Comparison of ENCODE assay signal across 21 cellular contexts in the genomic region with DNA sequence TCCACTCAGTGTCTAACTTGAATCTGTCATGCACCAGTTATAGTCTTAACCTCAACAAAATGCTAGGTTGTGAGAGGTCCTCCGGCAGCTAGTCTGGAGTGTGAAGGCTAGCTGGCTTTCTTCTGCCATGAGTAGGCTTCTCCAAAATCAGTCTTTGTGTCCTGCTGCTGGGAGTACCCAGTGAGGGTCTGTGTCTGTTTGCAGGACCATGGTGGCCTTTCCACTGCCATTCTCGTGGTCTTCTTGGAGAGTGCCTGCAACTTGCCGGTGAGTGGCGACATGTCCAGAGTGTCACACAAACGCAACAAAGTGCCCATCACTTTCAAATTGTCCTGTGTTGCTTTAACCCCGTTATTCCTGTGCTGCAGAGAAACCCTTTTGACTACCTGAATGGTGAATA. TPM values are rescaled to one million over a fixed set of nuclear protein-coding genes. Genes with fewer than 3 reads are reported as not detected.
A peak's percentile ranks its signal among the peaks of the same experiment; 100 is the strongest.
DNase-seq lines count a peak whose midpoint lies in the region; ATAC-seq and TF ChIP-seq lines count a peak whose summit lies in the region.
"Had no signal": no experiment of that assay in that cellular context is flagged by ENCODE, and none has a peak within 500 bp of the region (broad histone marks: within the 10 kb centered on the region; RNA-seq: fewer than 3 reads in every experiment).

No MANE protein-coding gene starts in this region.

- H3K27ac ChIP-seq in upper lobe of right lung: peak overlapping the region; percentile 72
- H3K27ac ChIP-seq: 22Rv1 had no signal

- H3K4me3 Mint-ChIP-seq in activated CD8-positive, alpha-beta memory T cell treated with anti-CD3 and anti-CD28 coated beads, Interleukin-2, amount 10 ng/mL, durations not matched to agents 7 days and 5 days: no peak overlapping the region
- H3K4me3 Mint-ChIP-seq: CD4-positive, CD25-positive, alpha-beta regulatory T cell had no signal

- peaks cover 8% of the 10 kb centered on the region for H3K27me3 Mint-ChIP-seq in activated CD8-positive, alpha-beta memory T cell treated with anti-CD3 and anti-CD28 coated beads, Interleukin-2, amount 10 ng/mL, durations not matched to agents 7 days and 5 days

- H3K36me3 ChIP-seq in skeletal muscle satellite cell (ENCODE audit: insufficient read depth, low read length): no peaks in the 10 kb centered on the region
- no peaks in the 10 kb centered on the region for H3K36me3 ChIP-seq in upper lobe of right lung

- peaks cover 12% of the 10 kb centered on the region for H3K4me1 ChIP-seq in skeletal muscle satellite cell (ENCODE audit: control insufficient read depth, insufficient read depth, low read length)
- peaks cover 14% of the 10 kb centered on the region for H3K4me1 ChIP-seq in upper lobe of right lung

- no peaks in the 10 kb centered on the region for H3K4me1 Mint-ChIP-seq in activated CD8-positive, alpha-beta memory T cell treated with anti-CD3 and anti-CD28 coated beads, Interleukin-2, amount 10 ng/mL, durations not matched to agents 7 days and 5 days
- H3K4me1 Mint-ChIP-seq: CD4-positive, CD25-positive, alpha-beta regulatory T cell had no signal

- peak overlapping the region; percentile 18 for H3K4me2 ChIP-seq in skeletal muscle satellite cell (ENCODE audit: low read length)

- no peaks in the 10 kb centered on the region for H3K36me3 Mint-ChIP-seq in activated CD8-positive, alpha-beta memory T cell treated with anti-CD3 and anti-CD28 coated beads, Interleukin-2, amount 10 ng/mL, durations not matched to agents 7 days and 5 days
- H3K36me3 Mint-ChIP-seq: CD4-positive, CD25-positive, alpha-beta regulatory T cell had no signal

- ATAC-seq in activated CD8-positive, alpha-beta memory T cell treated with anti-CD3 and anti-CD28 coated beads, Interleukin-2, amount 10 ng/mL, durations not matched to agents 7 days and 5 days: no peak
- ATAC-seq in upper lobe of right lung (no peak), GM19463 (IDR thresholded peaks at IDR 0.05; ENCODE audit: unreplicated experiment) (no peak), omental fat pad (ENCODE audit: low FRiP score) (no peak)

- DNase-seq in activated CD8-positive, alpha-beta memory T cell treated with anti-CD3 and anti-CD28 coated beads for 24 hours: peak; percentile 19
- DNase-seq in activated CD8-positive, alpha-beta memory T cell treated with anti-CD3 and anti-CD28 coated beads, Interleukin-2, amount 10 ng/mL, durations not matched to agents 7 days and 5 days: no peak
- DNase-seq in mesenteric fat pad (ENCODE audit: low spot score) (peak; percentile 74), upper lobe of right lung (no peak), HUDEP-2 (lab: John Stamatoyannopoulos, UW; ENCODE audit: unreplicated experiment in 76 of 76) (no peak), omental fat pad (ENCODE audit: low spot score) (no peak)
- DNase-seq: CD4-positive, CD25-positive, alpha-beta regulatory T cell; DMS153; DND-41; KBM-7; MV-4-11; NCI-H1105 treated with DMSO at 0.1 percent for 48 hours; NCI-H2029; NCI-H446 treated with DMSO at 0.1 percent for 48 hours; NCI-H526; NK-92 treated with Interleukin-12 subunit alpha and Interleukin-12 subunit beta, amount 100 ng/mL, for 24 hours; RPMI8226; SHP77 had no signal

- no peak overlapping the region for H3K4me3 ChIP-seq in skeletal muscle satellite cell (ENCODE audit: low read length)
- H3K4me3 ChIP-seq in upper lobe of right lung: no peak overlapping the region

- CTCF ChIA-PET in activated CD8-positive, alpha-beta memory T cell treated with anti-CD3 and anti-CD28 coated beads, Interleukin-2, amount 10 ng/mL, durations not matched to agents 7 days and 5 days (lab: Charles Lee): interaction anchor here (1.7 kb wide), 1 partner anchor 10 kb away, joined by 4 read pairs; no protein-coding TSS in a partner anchor

- H3K27me3 ChIP-seq in skeletal muscle satellite cell (ENCODE audit: control insufficient read depth, insufficient read depth, low read length): peaks cover 2% of the 10 kb centered on the region
- H3K27me3 ChIP-seq in upper lobe of right lung: no peaks in the 10 kb centered on the region

- no peak overlapping the region for H3K27ac Mint-ChIP-seq in activated CD8-positive, alpha-beta memory T cell treated with anti-CD3 and anti-CD28 coated beads, Interleukin-2, amount 10 ng/mL, durations not matched to agents 7 days and 5 days
- H3K27ac Mint-ChIP-seq: CD4-positive, CD25-positive, alpha-beta regulatory T cell had no signal

- intact Hi-C loops in upper lobe of right lung (cut with DNase I): no loop called here

- no peak overlapping the region for H3K9ac ChIP-seq in skeletal muscle satellite cell (ENCODE audit: low read depth, low read length)

- no peaks in the 10 kb centered on the region for H3K9me3 Mint-ChIP-seq in activated CD8-positive, alpha-beta memory T cell treated with anti-CD3 and anti-CD28 coated beads, Interleukin-2, amount 10 ng/mL, durations not matched to agents 7 days and 5 days (ENCODE audit: low read depth)
- H3K9me3 Mint-ChIP-seq: CD4-positive, CD25-positive, alpha-beta regulatory T cell had no signal

- H3K9me3 ChIP-seq in skeletal muscle satellite cell (replicated peaks; ENCODE audit: low read length): no peaks in the 10 kb centered on the region
- H3K9me3 ChIP-seq in upper lobe of right lung: no peaks in the 10 kb centered on the region

- TF ChIP-seq CTCF in upper lobe of right lung (IDR thresholded peaks at IDR 0.05) (no peak), omental fat pad (IDR thresholded peaks at IDR 0.05) (no peak)

RNA-seq across cellular contexts. Expression of a gene that starts 34.0 kb away (rescaled TPM):
- under 1 TPM; 0.23 to 0.26 TPM for total RNA-seq in activated CD8-positive, alpha-beta memory T cell treated with anti-CD3 and anti-CD28 coated beads, Interleukin-2, amount 10 ng/mL, durations not matched to agents 7 days and 5 days
- total RNA-seq in mesenteric fat pad: 0.19 TPM
- total RNA-seq in skeletal muscle satellite cell (2012; rRNA removed): 0.25 and 0.44 TPM in 2 replicates
- total RNA-seq in upper lobe of right lung: 66.4 TPM
- total RNA-seq in omental fat pad: 1 to 10 TPM in 2 of 4 donors, under 1 TPM in 1, not detected in 1; 0.75 to 2.3 (median 1.5) TPM
- total RNA-seq: CD4-positive, CD25-positive, alpha-beta regulatory T cell had no signal

Comparison
In these comparisons a context has a peak if more than half of its experiments do, and no peak if none do; other contexts are left out.
1. DNase-seq: peak in activated CD8-positive, alpha-beta memory T cell treated with anti-CD3 and anti-CD28 coated beads for 24 hours (single experiment) and mesenteric fat pad (single experiment); none in activated CD8-positive, alpha-beta memory T cell treated with anti-CD3 and anti-CD28 coated beads, Interleukin-2, amount 10 ng/mL, durations not matched to agents 7 days and 5 days (single experiment), upper lobe of right lung (single experiment), HUDEP-2 (0 of 76) and omental fat pad (single experiment).
2. RNA of a gene that starts 34.0 kb away (total RNA-seq): 66.4 TPM in upper lobe of right lung (single experiment); 0.75 to 2.3 TPM in omental fat pad, 0.23 to 0.26 TPM in activated CD8-positive, alpha-beta memory T cell treated with anti-CD3 and anti-CD28 coated beads, Interleukin-2, amount 10 ng/mL, durations not matched to agents 7 days and 5 days and 0.19 TPM in mesenteric fat pad (single experiment); every median in the first group is over 10 times any median in the second.